In genomic region chr7:4123823-4124222, GRCh38 we compare ENCODE assay signal across 20 cellular contexts.
DNase-seq lines count a peak whose midpoint lies in the region; ATAC-seq and TF ChIP-seq lines count a peak whose summit lies in the region.
"Had no signal": no experiment of that assay in that cellular context is flagged by ENCODE, and none has a peak within 500 bp of the region (broad histone marks: within the 10 kb centered on the region; RNA-seq: fewer than 3 reads in every experiment).

No MANE protein-coding gene starts in this region.

- H3K27me3 ChIP-seq in fibroblast of lung (ENCODE audit: control insufficient read depth, insufficient read depth, low read length) (no peaks in the 10 kb centered on the region), gastrocnemius medialis (no peaks in the 10 kb centered on the region)
- H3K27me3 ChIP-seq: neutrophil had no signal

- no peak for TF ChIP-seq POLR2A in gastrocnemius medialis (IDR thresholded peaks at IDR 0.05)

- peaks cover 4 to 12% of the 10 kb centered on the region in 2 donors for H3K36me3 Mint-ChIP-seq in stimulated activated naive B cell treated with anti-CD40 and anti-IgM and Interleukin-4, amounts not matched to agents 10 μg/mL and 1 μg/mL and 100 μg/mL, for 72 hours
- H3K36me3 Mint-ChIP-seq: activated naive CD4-positive, alpha-beta T cell treated with anti-CD3 and anti-CD28 coated beads, Interleukin-2, amount 10 ng/mL, durations not matched to agents 7 days and 5 days; stimulated activated effector memory CD8-positive, alpha-beta T cell treated with anti-CD3 and anti-CD28 coated beads, Interleukin-12 subunit alpha, Interleukin-12 subunit beta, amount 100 ng/mL, for 72 hours had no signal

- H3K4me1 ChIP-seq in fibroblast of lung (ENCODE audit: control insufficient read depth, extremely low read depth, insufficient read depth, low read length) = no peaks in the 10 kb centered on the region
- H3K4me1 ChIP-seq in gastrocnemius medialis = no peaks in the 10 kb centered on the region

- DNase-seq in HK-2 (ENCODE audit: unreplicated experiment) = peak; percentile 33
- peak; percentile 13 for DNase-seq in T1000 (lab: John Stamatoyannopoulos, UW)
- DNase-seq in fibroblast of lung (ENCODE audit: low read depth in 2 of 2) = peak; percentile 31 to 32
- no peak for DNase-seq in stimulated activated naive B cell treated with anti-CD40 and anti-IgM and Interleukin-4, amounts not matched to agents 10 μg/mL and 1 μg/mL and 100 μg/mL, for 72 hours
- no peak for DNase-seq in gastrocnemius medialis
- DNase-seq: activated naive CD4-positive, alpha-beta T cell treated with anti-CD3 and anti-CD28 coated beads, Interleukin-2, amount 10 ng/mL, durations not matched to agents 7 days and 5 days; caudate nucleus; DMS79 treated with DMSO at 0.1 percent for 48 hours; effector memory CD8-positive, alpha-beta T cell; foreskin melanocyte; HFFc6; NCI-H1930; NCI-H526 had no signal

- in situ Hi-C loops in gastrocnemius medialis (cut with MboI; ENCODE audit: low sequenced_read_pairs in 4 of 4) = no loop called here

- H3K9me3 ChIP-seq in fibroblast of lung (ENCODE audit: control insufficient read depth, insufficient read depth, low read depth, low read length) = no peaks in the 10 kb centered on the region
- H3K9me3 ChIP-seq in gastrocnemius medialis = no peaks in the 10 kb centered on the region
- H3K9me3 ChIP-seq: neutrophil had no signal

- intact Hi-C loops in gastrocnemius medialis (cut with DNase I; ENCODE audit: low total_unique reads) = no loop called here

- H3K27me3 Mint-ChIP-seq in stimulated activated naive B cell treated with anti-CD40 and anti-IgM and Interleukin-4, amounts not matched to agents 10 μg/mL and 1 μg/mL and 100 μg/mL, for 72 hours = peaks cover 16 to 23% of the 10 kb centered on the region in 2 donors

- no peaks in the 10 kb centered on the region for H3K79me2 ChIP-seq in fibroblast of lung (ENCODE audit: control insufficient read depth, insufficient read depth, low read length)

- no peaks in the 10 kb centered on the region for H3K36me3 ChIP-seq in fibroblast of lung (ENCODE audit: control insufficient read depth, insufficient read depth, low read length)
- no peaks in the 10 kb centered on the region for H3K36me3 ChIP-seq in gastrocnemius medialis
- H3K36me3 ChIP-seq: neutrophil had no signal

- TF ChIP-seq CTCF in fibroblast of lung (conservative IDR thresholded peaks at IDR 0.05 in 1 of 2, IDR thresholded peaks at IDR 0.05 in 1 of 2; ENCODE audit: low read depth in 1 of 2, low read length in 2 of 2) = no peak
- TF ChIP-seq CTCF in gastrocnemius medialis (IDR thresholded peaks at IDR 0.05 in 4 of 5, conservative IDR thresholded peaks at IDR 0.05 in 1 of 5) = no peak

- H3K4me1 Mint-ChIP-seq in stimulated activated naive B cell treated with anti-CD40 and anti-IgM and Interleukin-4, amounts not matched to agents 10 μg/mL and 1 μg/mL and 100 μg/mL, for 72 hours = no peaks in the 10 kb centered on the region
- H3K4me1 Mint-ChIP-seq: activated naive CD4-positive, alpha-beta T cell treated with anti-CD3 and anti-CD28 coated beads, Interleukin-2, amount 10 ng/mL, durations not matched to agents 7 days and 5 days; memory B cell; stimulated activated effector memory CD8-positive, alpha-beta T cell treated with anti-CD3 and anti-CD28 coated beads, Interleukin-12 subunit alpha, Interleukin-12 subunit beta, amount 100 ng/mL, for 72 hours; WTC11 had no signal

- H3K4me3 ChIP-seq in fibroblast of lung (replicated peaks in 1 of 4; ENCODE audit: control extremely low read depth in 1 of 4, insufficient read depth in 1 of 4, low read depth in 3 of 4, low read length in 4 of 4) (no peak overlapping the region), gastrocnemius medialis (no peak overlapping the region)

- ATAC-seq in stimulated activated naive B cell treated with anti-CD40 and anti-IgM and Interleukin-4, amounts not matched to agents 10 μg/mL and 1 μg/mL and 100 μg/mL, for 72 hours (replicated peaks) = peak; percentile 25 to 41
- ATAC-seq in GM19023 (IDR thresholded peaks at IDR 0.05; ENCODE audit: unreplicated experiment) (no peak), gastrocnemius medialis (no peak), HG03108 (IDR thresholded peaks at IDR 0.05; ENCODE audit: unreplicated experiment) (no peak)
- ATAC-seq: effector memory CD8-positive, alpha-beta T cell; stimulated activated effector memory CD8-positive, alpha-beta T cell treated with anti-CD3 and anti-CD28 coated beads, Interleukin-12 subunit alpha, Interleukin-12 subunit beta, amount 100 ng/mL, for 72 hours; WTC11 had no signal

- no peak overlapping the region for H3K27ac Mint-ChIP-seq in stimulated activated naive B cell treated with anti-CD40 and anti-IgM and Interleukin-4, amounts not matched to agents 10 μg/mL and 1 μg/mL and 100 μg/mL, for 72 hours
- H3K27ac Mint-ChIP-seq: activated naive CD4-positive, alpha-beta T cell treated with anti-CD3 and anti-CD28 coated beads, Interleukin-2, amount 10 ng/mL, durations not matched to agents 7 days and 5 days; effector memory CD8-positive, alpha-beta T cell; HFFc6; memory B cell; stimulated activated effector memory CD8-positive, alpha-beta T cell treated with anti-CD3 and anti-CD28 coated beads, Interleukin-12 subunit alpha, Interleukin-12 subunit beta, amount 100 ng/mL, for 72 hours; WTC11 had no signal

- no peak overlapping the region for H3K4me3 Mint-ChIP-seq in stimulated activated naive B cell treated with anti-CD40 and anti-IgM and Interleukin-4, amounts not matched to agents 10 μg/mL and 1 μg/mL and 100 μg/mL, for 72 hours
- H3K4me3 Mint-ChIP-seq: activated naive CD4-positive, alpha-beta T cell treated with anti-CD3 and anti-CD28 coated beads, Interleukin-2, amount 10 ng/mL, durations not matched to agents 7 days and 5 days; effector memory CD8-positive, alpha-beta T cell; HFFc6; memory B cell; stimulated activated effector memory CD8-positive, alpha-beta T cell treated with anti-CD3 and anti-CD28 coated beads, Interleukin-12 subunit alpha, Interleukin-12 subunit beta, amount 100 ng/mL, for 72 hours; WTC11 had no signal

- no peaks in the 10 kb centered on the region for H4K20me1 ChIP-seq in fibroblast of lung (ENCODE audit: control insufficient read depth, extremely low read depth, insufficient read depth, low read length)

- peaks cover 22 to 32% of the 10 kb centered on the region in 2 donors for H3K9me3 Mint-ChIP-seq in stimulated activated naive B cell treated with anti-CD40 and anti-IgM and Interleukin-4, amounts not matched to agents 10 μg/mL and 1 μg/mL and 100 μg/mL, for 72 hours

- H3K9ac ChIP-seq in fibroblast of lung (ENCODE audit: insufficient read depth, low read length) = no peak overlapping the region

- H2AFZ ChIP-seq in fibroblast of lung (ENCODE audit: low read length) = no peak overlapping the region

- no peak overlapping the region for H3K27ac ChIP-seq in fibroblast of lung (ENCODE audit: insufficient read depth, low read length)
- H3K27ac ChIP-seq in gastrocnemius medialis = no peak overlapping the region
- H3K27ac ChIP-seq: C4-2B, neutrophil had no signal

- no peak overlapping the region for H3K4me2 ChIP-seq in fibroblast of lung (ENCODE audit: extremely low read depth, insufficient read depth, low read length)

Comparison
In these comparisons a context has a peak if more than half of its experiments do, and no peak if none do; other contexts are left out.
1. DNase-seq: peak in HK-2 (single experiment), T1000 (single experiment) and fibroblast of lung (2 of 2); none in stimulated activated naive B cell treated with anti-CD40 and anti-IgM and Interleukin-4, amounts not matched to agents 10 μg/mL and 1 μg/mL and 100 μg/mL, for 72 hours (single experiment) and gastrocnemius medialis (0 of 2).
2. ATAC-seq: peak in stimulated activated naive B cell treated with anti-CD40 and anti-IgM and Interleukin-4, amounts not matched to agents 10 μg/mL and 1 μg/mL and 100 μg/mL, for 72 hours (2 of 2); none in GM19023 (single experiment), gastrocnemius medialis (0 of 2) and HG03108 (single experiment).